Comparison of ENCODE assay signal across 10 cellular contexts in genomic region chr1:101310484-101310883, GRCh38.
DNase-seq lines count a peak whose midpoint lies in the region; ATAC-seq and TF ChIP-seq lines count a peak whose summit lies in the region.
"Had no signal": no experiment of that assay in that cellular context is flagged by ENCODE, and none has a peak within 500 bp of the region (broad histone marks: within the 10 kb centered on the region; RNA-seq: fewer than 3 reads in every experiment).

No MANE protein-coding gene starts in this region.

- H2AFZ ChIP-seq in GM23338, result peak overlapping the region; percentile 90; the same call in 1 of the 2 replicates

- CTCF ChIA-PET in CD8-positive, alpha-beta memory T cell (lab: Charles Lee), result interaction anchor here (0.8 to 9.5 kb wide), 13 partner anchors 10 to 361 kb away, joined by 3 to 143 read pairs (median 5); no protein-coding TSS in a partner anchor
- CTCF ChIA-PET in activated CD8-positive, alpha-beta T cell treated with anti-CD3 and anti-CD28 coated beads, Interleukin-2, amount 10 ng/mL, durations not matched to agents 7 days and 5 days (lab: Charles Lee), result interaction anchor here (0.6 to 7.3 kb wide), 29 partner anchors 8 to 414 kb away, joined by 3 to 199 read pairs (median 13); no protein-coding TSS in a partner anchor

- no peaks in the 10 kb centered on the region for H3K27me3 Mint-ChIP-seq in CD8-positive, alpha-beta memory T cell
- H3K27me3 Mint-ChIP-seq in GM23338 (ENCODE audit: insufficient read depth, low read depth, poor library complexity) (peaks cover under 1% of the 10 kb centered on the region), natural killer cell (ENCODE audit: low read depth in 2 of 2) (no peaks in the 10 kb centered on the region)
- H3K27me3 Mint-ChIP-seq in activated CD8-positive, alpha-beta T cell treated with anti-CD3 and anti-CD28 coated beads, Interleukin-2, amount 10 ng/mL, durations not matched to agents 7 days and 5 days (ENCODE audit: low read depth), result peaks cover 3% of the 10 kb centered on the region

- intact Hi-C loops in natural killer cell (cut with micrococcal nuclease), result loop anchor here (2.0 to 10.0 kb wide), 4 partner anchors 73 to 916 kb away; partner anchors contain the start of gene S1PR1

- TF ChIP-seq CTCF in GM23338 (conservative IDR thresholded peaks at IDR 0.05; ENCODE audit: low read depth in 2 of 2) (no peak), natural killer cell (IDR thresholded peaks at IDR 0.05) (no peak)

- no peaks in the 10 kb centered on the region for H4K20me1 ChIP-seq in GM23338 (replicated peaks; ENCODE audit: insufficient read depth)

- H3K27ac ChIP-seq in CD8-positive, alpha-beta memory T cell (ENCODE audit: low read depth, low read length), result peak overlapping the region; percentile 63
- no peak overlapping the region for H3K27ac ChIP-seq in GM23338 (ENCODE audit: low read depth)
- H3K27ac ChIP-seq: SJCRH30 had no signal

- peak overlapping the region; percentile 48 to 89 (median 82) for H3K4me3 Mint-ChIP-seq in CD8-positive, alpha-beta memory T cell
- H3K4me3 Mint-ChIP-seq in GM23338, result peak overlapping the region; percentile 71
- H3K4me3 Mint-ChIP-seq in activated CD8-positive, alpha-beta T cell treated with anti-CD3 and anti-CD28 coated beads, Interleukin-2, amount 10 ng/mL, durations not matched to agents 7 days and 5 days, result peak overlapping the region; percentile 75
- H3K4me3 Mint-ChIP-seq in natural killer cell, result peak overlapping the region; percentile 84

- no peaks in the 10 kb centered on the region for H3K36me3 Mint-ChIP-seq in CD8-positive, alpha-beta memory T cell
- no peaks in the 10 kb centered on the region for H3K36me3 Mint-ChIP-seq in GM23338 (ENCODE audit: low read depth)
- H3K36me3 Mint-ChIP-seq in activated CD8-positive, alpha-beta T cell treated with anti-CD3 and anti-CD28 coated beads, Interleukin-2, amount 10 ng/mL, durations not matched to agents 7 days and 5 days (ENCODE audit: low read depth), result no peaks in the 10 kb centered on the region
- no peaks in the 10 kb centered on the region for H3K36me3 Mint-ChIP-seq in natural killer cell

- H3K4me3 ChIP-seq in CD8-positive, alpha-beta memory T cell (ENCODE audit: low read length), result peak overlapping the region; percentile 56
- peak overlapping the region; percentile 61 for H3K4me3 ChIP-seq in GM23338
- H3K4me3 ChIP-seq: SJCRH30 had no signal

- peak overlapping the region; percentile 87 to 99 (median 98) for H3K27ac Mint-ChIP-seq in CD8-positive, alpha-beta memory T cell
- peak overlapping the region; percentile 29; the same call in 1 of the 2 replicates for H3K27ac Mint-ChIP-seq in GM23338
- peak overlapping the region; percentile 95 for H3K27ac Mint-ChIP-seq in activated CD8-positive, alpha-beta T cell treated with anti-CD3 and anti-CD28 coated beads, Interleukin-2, amount 10 ng/mL, durations not matched to agents 7 days and 5 days
- H3K27ac Mint-ChIP-seq in natural killer cell, result peak overlapping the region; percentile 91

- POLR2A ChIA-PET in CD8-positive, alpha-beta memory T cell (lab: Charles Lee), result interaction anchor here (1.2 to 2.3 kb wide), 5 partner anchors 28 to 198 kb away, joined by 3 to 20 read pairs (median 8); partner anchors contain the start of gene S1PR1
- POLR2A ChIA-PET in activated CD8-positive, alpha-beta T cell treated with anti-CD3 and anti-CD28 coated beads, Interleukin-2, amount 10 ng/mL, durations not matched to agents 7 days and 5 days (lab: Charles Lee), result interaction anchor here (1.2 to 2.3 kb wide), 5 partner anchors 13 to 71 kb away, joined by 4 to 18 read pairs (median 8); no protein-coding TSS in a partner anchor

- no peaks in the 10 kb centered on the region for H3K9me3 ChIP-seq in CD8-positive, alpha-beta memory T cell (ENCODE audit: low read length)
- H3K9me3 ChIP-seq: SJCRH30 had no signal

- peak in 2 of 5 donors; percentile 36 to 60 for DNase-seq in CD8-positive, alpha-beta memory T cell
- DNase-seq in GM23338 (ENCODE audit: low spot score), result no peak
- DNase-seq in activated CD8-positive, alpha-beta T cell treated with anti-CD3 and anti-CD28 coated beads, Interleukin-2, amount 10 ng/mL, durations not matched to agents 7 days and 5 days, result peak; percentile 51
- no peak for DNase-seq in natural killer cell
- DNase-seq in GM19238 (ENCODE audit: insufficient read length, low spot score), result no peak
- DNase-seq in NAMALWA (ENCODE audit: low spot score), result no peak
- DNase-seq: NCI-H187, NCI-H82, SJCRH30 had no signal

- H3K4me1 ChIP-seq in CD8-positive, alpha-beta memory T cell (ENCODE audit: insufficient read depth, low read length), result peaks cover 62% of the 10 kb centered on the region
- H3K4me1 ChIP-seq in GM23338 (ENCODE audit: insufficient read depth), result peaks cover 15% of the 10 kb centered on the region
- H3K4me1 ChIP-seq: SJCRH30 had no signal

- no peaks in the 10 kb centered on the region for H3K9me3 Mint-ChIP-seq in CD8-positive, alpha-beta memory T cell
- no peaks in the 10 kb centered on the region; the same call in 2 of the 3 replicates for H3K9me3 Mint-ChIP-seq in GM23338
- no peaks in the 10 kb centered on the region for H3K9me3 Mint-ChIP-seq in activated CD8-positive, alpha-beta T cell treated with anti-CD3 and anti-CD28 coated beads, Interleukin-2, amount 10 ng/mL, durations not matched to agents 7 days and 5 days (ENCODE audit: insufficient read depth)
- H3K9me3 Mint-ChIP-seq in natural killer cell, result no peaks in the 10 kb centered on the region

- no peaks in the 10 kb centered on the region for H3K79me2 ChIP-seq in GM23338 (replicated peaks; ENCODE audit: insufficient read depth)

- no peaks in the 10 kb centered on the region for H3K36me3 ChIP-seq in CD8-positive, alpha-beta memory T cell (ENCODE audit: insufficient read depth, low read length)
- no peaks in the 10 kb centered on the region for H3K36me3 ChIP-seq in GM23338 (ENCODE audit: insufficient read depth)
- H3K36me3 ChIP-seq: SJCRH30 had no signal

- no peaks in the 10 kb centered on the region for H3K9me2 ChIP-seq in GM23338 (ENCODE audit: insufficient read depth)

- ATAC-seq in GM23338 (no peak), natural killer cell (no peak), HG03097 (IDR thresholded peaks at IDR 0.05; ENCODE audit: low FRiP score, unreplicated experiment) (no peak)
- peak; percentile 19 for ATAC-seq in activated CD8-positive, alpha-beta T cell treated with anti-CD3 and anti-CD28 coated beads, Interleukin-2, amount 10 ng/mL, durations not matched to agents 7 days and 5 days

- H3F3A ChIP-seq in GM23338 (replicated peaks; ENCODE audit: low read depth), result no peaks in the 10 kb centered on the region

- H3K4me1 Mint-ChIP-seq in CD8-positive, alpha-beta memory T cell, result peaks cover 75 to 80% (median 79%) of the 10 kb centered on the region in 3 donors
- peaks cover 34% of the 10 kb centered on the region for H3K4me1 Mint-ChIP-seq in GM23338
- peaks cover 72% of the 10 kb centered on the region for H3K4me1 Mint-ChIP-seq in activated CD8-positive, alpha-beta T cell treated with anti-CD3 and anti-CD28 coated beads, Interleukin-2, amount 10 ng/mL, durations not matched to agents 7 days and 5 days (ENCODE audit: low read depth)
- peaks cover 89 to 90% of the 10 kb centered on the region in 2 donors for H3K4me1 Mint-ChIP-seq in natural killer cell

- no peaks in the 10 kb centered on the region for H3K27me3 ChIP-seq in CD8-positive, alpha-beta memory T cell (ENCODE audit: insufficient read depth, low read length, poor library complexity, severe bottlenecking)
- no peaks in the 10 kb centered on the region for H3K27me3 ChIP-seq in GM23338 (ENCODE audit: insufficient read depth)
- H3K27me3 ChIP-seq: SJCRH30 had no signal

- H3K4me2 ChIP-seq in GM23338, result peak overlapping the region; percentile 82

TF ChIP-seq in GM23338, 12 proteins besides CTCF, POLR2A, EP300 and RAD21:
- no peak for TF ChIP-seq ZNF114 (CRISPR knock-in tag; IDR thresholded peaks at IDR 0.05)
- TF ChIP-seq NANOG (IDR thresholded peaks at IDR 0.05; ENCODE audit: borderline replicate concordance), result no peak
TF ChIP-seq in GM23338: peak in this region for 0.

Comparison
In these comparisons a context has a peak if more than half of its experiments do, and no peak if none do; other contexts are left out.
1. H3K27ac Mint-ChIP-seq: peak in every context shown above with its lines; median percentile 98 in CD8-positive, alpha-beta memory T cell; 95 in activated CD8-positive, alpha-beta T cell treated with anti-CD3 and anti-CD28 coated beads, Interleukin-2, amount 10 ng/mL, durations not matched to agents 7 days and 5 days; 91 in natural killer cell; 29 in GM23338.